ENCODE assay signal across 31 cellular contexts in genomic region chr18:56166914-56167313, GRCh38.
DNase-seq lines count a peak whose midpoint lies in the region; ATAC-seq, FAIRE-seq and TF ChIP-seq lines count a peak whose summit lies in the region.
"Had no signal": no experiment of that assay in that cellular context is flagged by ENCODE, and none has a peak within 500 bp of the region (broad histone marks: within the 10 kb centered on the region; RNA-seq: fewer than 3 reads in every experiment).

No MANE protein-coding gene starts in this region.

- H4K20me1 ChIP-seq in HepG2 (ENCODE audit: insufficient read depth, low read length): no peaks in the 10 kb centered on the region
- no peaks in the 10 kb centered on the region for H4K20me1 ChIP-seq in fibroblast of lung (ENCODE audit: control insufficient read depth, extremely low read depth, insufficient read depth, low read length)
- no peaks in the 10 kb centered on the region for H4K20me1 ChIP-seq in MM.1S (ENCODE audit: insufficient read depth, low read length)
- H4K20me1 ChIP-seq in neural progenitor cell (ENCODE audit: low read depth): no peaks in the 10 kb centered on the region

- H3F3A ChIP-seq in MM.1S (ENCODE audit: insufficient read depth, low read length): no peaks in the 10 kb centered on the region
- peaks cover 14% of the 10 kb centered on the region for H3F3A ChIP-seq in neural progenitor cell (ENCODE audit: low read depth)

- H3K9ac ChIP-seq in HepG2 (ENCODE audit: insufficient read depth, low read depth, low read length): no peak overlapping the region
- H3K9ac ChIP-seq in fibroblast of lung (ENCODE audit: insufficient read depth, low read length): no peak overlapping the region
- H3K9ac ChIP-seq in MM.1S (ENCODE audit: low read length): no peak overlapping the region
- no peak overlapping the region for H3K9ac ChIP-seq in neural progenitor cell

- peaks cover 9% of the 10 kb centered on the region for H3K27me3 Mint-ChIP-seq in neural progenitor cell (ENCODE audit: insufficient read depth, low read depth)
- H3K27me3 Mint-ChIP-seq: activated CD4-positive, alpha-beta memory T cell treated with anti-CD3 and anti-CD28 coated beads for 36 hours; activated naive CD4-positive, alpha-beta T cell treated with anti-CD3 and anti-CD28 coated beads, Interleukin-2, amount 10 ng/mL, durations not matched to agents 7 days and 5 days; B cell; naive thymus-derived CD4-positive, alpha-beta T cell; stimulated activated naive B cell treated with anti-CD40 and anti-IgM and Interleukin-4, amounts not matched to agents 10 μg/mL and 1 μg/mL and 100 μg/mL, for 72 hours had no signal

- POLR2A ChIA-PET in HepG2 (lab: Yijun Ruan, JAX): no interaction called here

- no peak overlapping the region for H3K27ac Mint-ChIP-seq in neural progenitor cell
- H3K27ac Mint-ChIP-seq: activated CD4-positive, alpha-beta memory T cell treated with anti-CD3 and anti-CD28 coated beads for 36 hours; activated naive CD4-positive, alpha-beta T cell treated with anti-CD3 and anti-CD28 coated beads, Interleukin-2, amount 10 ng/mL, durations not matched to agents 7 days and 5 days; B cell; CD8-positive, alpha-beta T cell; immature natural killer cell; naive thymus-derived CD4-positive, alpha-beta T cell; stimulated activated naive B cell treated with anti-CD40 and anti-IgM and Interleukin-4, amounts not matched to agents 10 μg/mL and 1 μg/mL and 100 μg/mL, for 72 hours had no signal

- intact Hi-C loops in right lobe of liver (cut with DNase I) (no loop called here), HepG2 (cut with micrococcal nuclease; ENCODE audit: unreplicated experiment) (no loop called here), ovary (cut with DNase I) (no loop called here), vagina (cut with DNase I) (no loop called here)

- H3K4me1 ChIP-seq in right lobe of liver (peaks cover 0 to 25% (median 8%) of the 10 kb centered on the region in 4 donors), HepG2 (ENCODE audit: insufficient read depth, low read length) (no peaks in the 10 kb centered on the region), fibroblast of lung (ENCODE audit: control insufficient read depth, extremely low read depth, insufficient read depth, low read length) (peaks cover 17% of the 10 kb centered on the region), ovary (ENCODE audit: insufficient read depth) (peaks cover 7% of the 10 kb centered on the region), vagina (peaks cover 34% of the 10 kb centered on the region), MM.1S (ENCODE audit: low read length) (no peaks in the 10 kb centered on the region), neural progenitor cell (peaks cover 14% of the 10 kb centered on the region)

- no peaks in the 10 kb centered on the region for H3K36me3 ChIP-seq in right lobe of liver
- no peaks in the 10 kb centered on the region for H3K36me3 ChIP-seq in HepG2 (replicated peaks in 1 of 2; ENCODE audit: control insufficient read depth in 1 of 2, insufficient read depth in 2 of 2, low read length in 2 of 2)
- H3K36me3 ChIP-seq in fibroblast of lung (ENCODE audit: control insufficient read depth, insufficient read depth, low read length): no peaks in the 10 kb centered on the region
- no peaks in the 10 kb centered on the region for H3K36me3 ChIP-seq in ovary
- H3K36me3 ChIP-seq in vagina: no peaks in the 10 kb centered on the region
- no peaks in the 10 kb centered on the region for H3K36me3 ChIP-seq in MM.1S (replicated peaks; ENCODE audit: insufficient read depth, low read length)
- no peaks in the 10 kb centered on the region for H3K36me3 ChIP-seq in neural progenitor cell

- no peak for TF ChIP-seq RAD21 in HepG2 (CRISPR knock-in tag; IDR thresholded peaks at IDR 0.05)

- TF ChIP-seq CTCF in right lobe of liver (IDR thresholded peaks at IDR 0.05) (no peak), HepG2 (CRISPR knock-in tag; IDR thresholded peaks at IDR 0.05) (no peak), fibroblast of lung (conservative IDR thresholded peaks at IDR 0.05 in 1 of 2, IDR thresholded peaks at IDR 0.05 in 1 of 2; ENCODE audit: low read depth in 1 of 2, low read length in 2 of 2) (no peak), ovary (IDR thresholded peaks at IDR 0.05) (no peak), vagina (IDR thresholded peaks at IDR 0.05) (no peak), MM.1S (IDR thresholded peaks at IDR 0.05; ENCODE audit: low read length) (no peak), neural progenitor cell (IDR thresholded peaks at IDR 0.05) (no peak)

- in situ Hi-C loops in HepG2 (cut with HindIII; ENCODE audit: extremely low pct_ligation_motif_present, low pct_unique_long_range_greater_than_20kb): no loop called here

- H3K36me3 Mint-ChIP-seq in neural progenitor cell: no peaks in the 10 kb centered on the region
- H3K36me3 Mint-ChIP-seq: activated CD4-positive, alpha-beta memory T cell treated with anti-CD3 and anti-CD28 coated beads for 36 hours; activated naive CD4-positive, alpha-beta T cell treated with anti-CD3 and anti-CD28 coated beads, Interleukin-2, amount 10 ng/mL, durations not matched to agents 7 days and 5 days; CD8-positive, alpha-beta T cell; immature natural killer cell; naive thymus-derived CD4-positive, alpha-beta T cell had no signal

- H3K4me3 Mint-ChIP-seq in neural progenitor cell: no peak overlapping the region
- H3K4me3 Mint-ChIP-seq: activated CD4-positive, alpha-beta memory T cell treated with anti-CD3 and anti-CD28 coated beads for 36 hours; activated naive CD4-positive, alpha-beta T cell treated with anti-CD3 and anti-CD28 coated beads, Interleukin-2, amount 10 ng/mL, durations not matched to agents 7 days and 5 days; B cell; CD8-positive, alpha-beta T cell; immature natural killer cell; naive thymus-derived CD4-positive, alpha-beta T cell; stimulated activated naive B cell treated with anti-CD40 and anti-IgM and Interleukin-4, amounts not matched to agents 10 μg/mL and 1 μg/mL and 100 μg/mL, for 72 hours had no signal

- H3K79me2 ChIP-seq in HepG2 (ENCODE audit: insufficient read depth, low read length): no peaks in the 10 kb centered on the region
- no peaks in the 10 kb centered on the region for H3K79me2 ChIP-seq in fibroblast of lung (ENCODE audit: control insufficient read depth, insufficient read depth, low read length)
- H3K79me2 ChIP-seq in MM.1S (ENCODE audit: low read length): no peaks in the 10 kb centered on the region
- H3K79me2 ChIP-seq in neural progenitor cell (ENCODE audit: low read depth): no peaks in the 10 kb centered on the region

- TF ChIP-seq EP300 in HepG2 (IDR thresholded peaks at IDR 0.05; ENCODE audit: low read depth in 2 of 2, low read length in 2 of 2): no peak
- TF ChIP-seq EP300 in HepG2 (CRISPR knock-in tag; IDR thresholded peaks at IDR 0.05; ENCODE audit: borderline replicate concordance): no peak
- TF ChIP-seq EP300 in ovary (IDR thresholded peaks at IDR 0.05): no peak

- no peak for FAIRE-seq in HepG2 (lab: Jason Lieb, UNC)
- FAIRE-seq: bronchial epithelial cell, endometrium, GM12892, RCC 7860, TTC549 had no signal

- no peaks in the 10 kb centered on the region for H3K9me2 ChIP-seq in MM.1S (replicated peaks; ENCODE audit: insufficient read depth, low read length)

- H3K9me3 ChIP-seq in right lobe of liver: no peaks in the 10 kb centered on the region
- peaks cover 84% of the 10 kb centered on the region for H3K9me3 ChIP-seq in HepG2 (ENCODE audit: low read length)
- H3K9me3 ChIP-seq in fibroblast of lung (ENCODE audit: control insufficient read depth, insufficient read depth, low read depth, low read length): no peaks in the 10 kb centered on the region
- H3K9me3 ChIP-seq in ovary: no peaks in the 10 kb centered on the region
- no peaks in the 10 kb centered on the region for H3K9me3 ChIP-seq in vagina
- H3K9me3 ChIP-seq in MM.1S (replicated peaks; ENCODE audit: insufficient read depth, low read length): no peaks in the 10 kb centered on the region
- H3K9me3 ChIP-seq in neural progenitor cell (ENCODE audit: low read depth): no peaks in the 10 kb centered on the region

- H3K4me3 ChIP-seq in right lobe of liver: no peak overlapping the region
- no peak overlapping the region for H3K4me3 ChIP-seq in HepG2 (replicated peaks in 1 of 3; ENCODE audit: insufficient read depth in 1 of 3, low read depth in 2 of 3, low read length in 3 of 3)
- no peak overlapping the region for H3K4me3 ChIP-seq in fibroblast of lung (replicated peaks in 1 of 4; ENCODE audit: control extremely low read depth in 1 of 4, insufficient read depth in 1 of 4, low read depth in 3 of 4, low read length in 4 of 4)
- no peak overlapping the region for H3K4me3 ChIP-seq in ovary
- H3K4me3 ChIP-seq in vagina: no peak overlapping the region
- H3K4me3 ChIP-seq in MM.1S (ENCODE audit: low read length): no peak overlapping the region
- H3K4me3 ChIP-seq in neural progenitor cell: no peak overlapping the region
- H3K4me3 ChIP-seq: coronary artery had no signal

- CTCF ChIA-PET in HepG2 (lab: Yijun Ruan, JAX; ENCODE audit: low intra/inter-chr PET ratio, low total read pairs): no interaction called here

- TF ChIP-seq POLR2A in right lobe of liver (IDR thresholded peaks at IDR 0.05) (no peak), HepG2 (IDR thresholded peaks at IDR 0.05; ENCODE audit: insufficient read depth in 1 of 2, low read depth in 2 of 2, low read length in 2 of 2) (no peak), ovary (IDR thresholded peaks at IDR 0.05) (no peak), vagina (IDR thresholded peaks at IDR 0.05) (no peak)

- DNase-seq in right lobe of liver (no peak), HepG2 (ENCODE audit: low spot score) (no peak), fibroblast of lung (ENCODE audit: low read depth in 2 of 2) (peak; percentile 19 to 66), ovary (no peak), vagina (ENCODE audit: extremely low spot score in 2 of 2) (no peak), MM.1S (no peak), putamen (ENCODE audit: low spot score) (no peak), neural progenitor cell (ENCODE audit: low spot score) (no peak)
- DNase-seq: activated CD4-positive, alpha-beta memory T cell treated with anti-CD3 and anti-CD28 coated beads for 36 hours; activated CD4-positive, CD25-positive, alpha-beta regulatory T cell treated with anti-CD3 and anti-CD28 coated beads, Interleukin-2, amount 50 U/mL, for 72 hours; activated CD8-positive, alpha-beta memory T cell treated with anti-CD3 and anti-CD28 coated beads, Interleukin-2, amount 50 U/mL, for 4 hours; activated naive CD4-positive, alpha-beta T cell treated with anti-CD3 and anti-CD28 coated beads, Interleukin-2, amount 10 ng/mL, durations not matched to agents 7 days and 5 days; amniotic stem cell; CD8-positive, alpha-beta T cell; DMS 273 treated with DMSO at 0.1 percent for 48 hours; EL; hypothalamus; immature natural killer cell; left colon; naive thymus-derived CD4-positive, alpha-beta T cell; NCI-H510A treated with DMSO at 0.1 percent for 48 hours; right cardiac atrium; SIG-M5; stimulated activated naive B cell treated with anti-CD40 and anti-IgM and Interleukin-4, amounts not matched to agents 10 μg/mL and 1 μg/mL and 100 μg/mL, for 72 hours had no signal

- ATAC-seq in right lobe of liver (peak in 3 of 4 donors; percentile 50 to 68 (median 56)), HepG2 (no peak)
- ATAC-seq: CD8-positive, alpha-beta T cell; left colon; naive thymus-derived CD4-positive, alpha-beta T cell; right cardiac atrium; stimulated activated naive B cell treated with anti-CD40 and anti-IgM and Interleukin-4, amounts not matched to agents 10 μg/mL and 1 μg/mL and 100 μg/mL, for 72 hours had no signal

- H3K9me3 Mint-ChIP-seq in neural progenitor cell: peaks cover 3% of the 10 kb centered on the region
- H3K9me3 Mint-ChIP-seq: activated CD4-positive, alpha-beta memory T cell treated with anti-CD3 and anti-CD28 coated beads for 36 hours; activated naive CD4-positive, alpha-beta T cell treated with anti-CD3 and anti-CD28 coated beads, Interleukin-2, amount 10 ng/mL, durations not matched to agents 7 days and 5 days; CD8-positive, alpha-beta T cell had no signal

- no peak overlapping the region for H3K27ac ChIP-seq in right lobe of liver
- no peak overlapping the region for H3K27ac ChIP-seq in HepG2 (ENCODE audit: extremely low read length, insufficient read depth, low read length)
- H3K27ac ChIP-seq in fibroblast of lung (ENCODE audit: insufficient read depth, low read length): no peak overlapping the region
- H3K27ac ChIP-seq in ovary: peak overlapping the region; percentile 53 to 63
- peak overlapping the region; percentile 15 for H3K27ac ChIP-seq in vagina
- no peak overlapping the region for H3K27ac ChIP-seq in MM.1S (ENCODE audit: low read length)
- no peak overlapping the region for H3K27ac ChIP-seq in neural progenitor cell
- H3K27ac ChIP-seq: coronary artery had no signal

- H2AFZ ChIP-seq in HepG2 (ENCODE audit: low read length) (no peak overlapping the region), fibroblast of lung (ENCODE audit: low read length) (no peak overlapping the region), MM.1S (ENCODE audit: low read length) (no peak overlapping the region), neural progenitor cell (replicated peaks) (no peak overlapping the region)

- H3K4me2 ChIP-seq in HepG2 (ENCODE audit: low read depth, low read length) (no peak overlapping the region), fibroblast of lung (ENCODE audit: extremely low read depth, insufficient read depth, low read length) (no peak overlapping the region), MM.1S (ENCODE audit: low read depth, low read length) (no peak overlapping the region), neural progenitor cell (no peak overlapping the region)

- H3K27me3 ChIP-seq in right lobe of liver (no peaks in the 10 kb centered on the region), HepG2 (ENCODE audit: control insufficient read depth in 1 of 2, insufficient read depth in 2 of 2, low read length in 2 of 2) (no peaks in the 10 kb centered on the region), fibroblast of lung (ENCODE audit: control insufficient read depth, insufficient read depth, low read length) (no peaks in the 10 kb centered on the region), ovary (no peaks in the 10 kb centered on the region), vagina (no peaks in the 10 kb centered on the region), MM.1S (replicated peaks; ENCODE audit: insufficient read depth, low read length) (no peaks in the 10 kb centered on the region), neural progenitor cell (no peaks in the 10 kb centered on the region)

- BruUV-seq in HepG2 (replicated peaks; lab: Mats Ljungman, UMichigan): no TSS peak

- H3K4me1 Mint-ChIP-seq in neural progenitor cell: peaks cover 9% of the 10 kb centered on the region
- H3K4me1 Mint-ChIP-seq: activated naive CD4-positive, alpha-beta T cell treated with anti-CD3 and anti-CD28 coated beads, Interleukin-2, amount 10 ng/mL, durations not matched to agents 7 days and 5 days; immature natural killer cell had no signal

Comparison
In these comparisons a context has a peak if more than half of its experiments do, and no peak if none do; other contexts are left out.
1. DNase-seq: peak in fibroblast of lung (2 of 2); none in right lobe of liver (0 of 3), HepG2 (single experiment), ovary (0 of 5), vagina (0 of 2), MM.1S (single experiment), putamen (single experiment) and neural progenitor cell (single experiment).
2. H3K27ac ChIP-seq: peak in ovary (2 of 2) and vagina (single experiment); none in right lobe of liver (0 of 3), HepG2 (single experiment), fibroblast of lung (single experiment), MM.1S (single experiment) and neural progenitor cell (single experiment).